In genomic region chr1:226979115-226979516, GRCh38 we compare ENCODE assay signal across 27 cellular contexts. TPM values are rescaled to one million over a fixed set of nuclear protein-coding genes. Genes with fewer than 3 reads are reported as not detected.
DNase-seq lines count a peak whose midpoint lies in the region; ATAC-seq and TF ChIP-seq lines count a peak whose summit lies in the region.
"Had no signal": no experiment of that assay in that cellular context is flagged by ENCODE, and none has a peak within 500 bp of the region (broad histone marks: within the 10 kb centered on the region; RNA-seq: fewer than 3 reads in every experiment).

No MANE protein-coding gene starts in this region.

- ATAC-seq in Right ventricle myocardium inferior (no peak), left cardiac atrium (no peak)
- ATAC-seq: left lung; natural killer cell treated with Interleukin-12 subunit alpha and Interleukin-12 subunit beta and Interleukin-15 and Interleukin-18, amount 100 ng/mL, for 72 hours; pancreas; sciatic nerve; upper lobe of right lung had no signal

- H3K4me3 ChIP-seq in dorsolateral prefrontal cortex, result no peak overlapping the region
- H3K4me3 ChIP-seq: BLaER1, left lung, pancreas, stomach, upper lobe of right lung had no signal

- H3K27me3 Mint-ChIP-seq in type B pancreatic cell, result no peaks in the 10 kb centered on the region
- H3K27me3 Mint-ChIP-seq: activated naive CD8-positive, alpha-beta T cell treated with anti-CD3 and anti-CD28 coated beads for 36 hours; natural killer cell treated with Interleukin-12 subunit alpha and Interleukin-12 subunit beta and Interleukin-15 and Interleukin-18, amount 100 ng/mL, for 72 hours had no signal

- H3K27me3 ChIP-seq in dorsolateral prefrontal cortex, result no peaks in the 10 kb centered on the region
- H3K27me3 ChIP-seq: BLaER1, left lung, pancreas, stomach, upper lobe of right lung had no signal

- intact Hi-C loops in Right ventricle myocardium inferior (cut with DNase I) (no loop called here), left cardiac atrium (cut with DNase I) (no loop called here), dorsolateral prefrontal cortex (cut with DNase I) (loop anchor here in 1 of 2 donors (5.0 to 10.0 kb wide), 2 partner anchors 37 to 336 kb away; partner anchors contain the start of genes CDC42BPA and COQ8A)

- peak; percentile 66 for DNase-seq in Right ventricle myocardium inferior (ENCODE audit: missing footprints)
- DNase-seq in left cardiac atrium, result no peak
- DNase-seq in dorsolateral prefrontal cortex, result no peak
- peak; percentile 79 for DNase-seq in mesenteric fat pad (ENCODE audit: low spot score)
- peak; percentile 65 for DNase-seq in type B pancreatic cell (ENCODE audit: extremely low spot score, unreplicated experiment)
- DNase-seq in NCI-H2171 (lab: John Stamatoyannopoulos, UW), result no peak
- DNase-seq in NK-92 treated with Interleukin-12 subunit alpha and Interleukin-12 subunit beta, amount 100 ng/mL, for 24 hours (lab: John Stamatoyannopoulos, UW), result no peak
- DNase-seq in 8988T, result no peak
- DNase-seq: activated CD4-positive, alpha-beta T cell treated with anti-CD3 and anti-CD28 coated beads for 4 hours; activated naive CD8-positive, alpha-beta T cell treated with anti-CD3 and anti-CD28 coated beads for 36 hours; cerebellar nuclear complex; COR-L47; effector CD4-positive, alpha-beta T cell; erythroblast; GDM1; left lung; NCI-H187 treated with DMSO at 0.1 percent for 48 hours; NCI-H2227 treated with DMSO at 0.1 percent for 48 hours; NCI-H748 treated with DMSO at 0.1 percent for 48 hours; stimulated activated CD8-positive, alpha-beta memory T cell treated with anti-CD3 and anti-CD28 coated beads, Interleukin-4, amount 100 ng/mL, for 48 hours; stomach had no signal

- no peak overlapping the region for H3K4me3 Mint-ChIP-seq in type B pancreatic cell
- H3K4me3 Mint-ChIP-seq: activated naive CD8-positive, alpha-beta T cell treated with anti-CD3 and anti-CD28 coated beads for 36 hours; natural killer cell treated with Interleukin-12 subunit alpha and Interleukin-12 subunit beta and Interleukin-15 and Interleukin-18, amount 100 ng/mL, for 72 hours; T-helper 2 cell treated with Interferon-gamma antibody and Interleukin-4, amounts not matched to agents 5 μg/mL and 100 μg/mL, for 36 hours had no signal

- peaks cover 11% of the 10 kb centered on the region for H3K4me1 Mint-ChIP-seq in type B pancreatic cell (ENCODE audit: unreplicated experiment)
- H3K4me1 Mint-ChIP-seq: activated naive CD8-positive, alpha-beta T cell treated with anti-CD3 and anti-CD28 coated beads for 36 hours had no signal

- H3K36me3 Mint-ChIP-seq in type B pancreatic cell, result no peaks in the 10 kb centered on the region
- H3K36me3 Mint-ChIP-seq: activated naive CD8-positive, alpha-beta T cell treated with anti-CD3 and anti-CD28 coated beads for 36 hours; natural killer cell treated with Interleukin-12 subunit alpha and Interleukin-12 subunit beta and Interleukin-15 and Interleukin-18, amount 100 ng/mL, for 72 hours had no signal

- H3K27ac ChIP-seq in dorsolateral prefrontal cortex, result peak overlapping the region in 55 of 59 donors; percentile 29 to 91 (median 78)
- H3K27ac ChIP-seq: BLaER1, left lung, pancreas, upper lobe of right lung had no signal

- TF ChIP-seq CTCF in dorsolateral prefrontal cortex (IDR thresholded peaks at IDR 0.05 in 54 of 56, conservative IDR thresholded peaks at IDR 0.05 in 2 of 56; ENCODE audit: low read depth in 1 of 56, partially characterized antibody in 56 of 56), result no peak
- TF ChIP-seq CTCF in type B pancreatic cell (conservative IDR thresholded peaks at IDR 0.05), result no peak

- no peaks in the 10 kb centered on the region for H3K9me3 Mint-ChIP-seq in type B pancreatic cell
- H3K9me3 Mint-ChIP-seq: activated naive CD8-positive, alpha-beta T cell treated with anti-CD3 and anti-CD28 coated beads for 36 hours; natural killer cell treated with Interleukin-12 subunit alpha and Interleukin-12 subunit beta and Interleukin-15 and Interleukin-18, amount 100 ng/mL, for 72 hours; T-helper 2 cell treated with Interferon-gamma antibody and Interleukin-4, amounts not matched to agents 5 μg/mL and 100 μg/mL, for 36 hours had no signal

- H3K27ac Mint-ChIP-seq in type B pancreatic cell, result no peak overlapping the region
- H3K27ac Mint-ChIP-seq: activated naive CD8-positive, alpha-beta T cell treated with anti-CD3 and anti-CD28 coated beads for 36 hours; natural killer cell treated with Interleukin-12 subunit alpha and Interleukin-12 subunit beta and Interleukin-15 and Interleukin-18, amount 100 ng/mL, for 72 hours; T-helper 2 cell treated with Interferon-gamma antibody and Interleukin-4, amounts not matched to agents 5 μg/mL and 100 μg/mL, for 36 hours had no signal

RNA-seq across cellular contexts. Expression of gene COQ8A, which starts 39.0 kb away (rescaled TPM):
- total RNA-seq in Right ventricle myocardium inferior (412 TPM), left cardiac atrium (100 to 1,000 TPM; 107 to 179 TPM), dorsolateral prefrontal cortex (10 to 100 TPM; 27.2 to 59.8 (median 44.7) TPM), mesenteric fat pad (62.0 TPM), type B pancreatic cell (ENCODE audit: low replicate concordance) (21.0 and 29.7 TPM in 2 replicates)

Comparison
In these comparisons a context has a peak if more than half of its experiments do, and no peak if none do; other contexts are left out.
1. DNase-seq: peak in Right ventricle myocardium inferior (single experiment), mesenteric fat pad (single experiment) and type B pancreatic cell (single experiment); none in left cardiac atrium (single experiment), dorsolateral prefrontal cortex (0 of 10), NCI-H2171 (single experiment), NK-92 treated with Interleukin-12 subunit alpha and Interleukin-12 subunit beta, amount 100 ng/mL, for 24 hours (single experiment) and 8988T (single experiment).